In the genomic region with DNA sequence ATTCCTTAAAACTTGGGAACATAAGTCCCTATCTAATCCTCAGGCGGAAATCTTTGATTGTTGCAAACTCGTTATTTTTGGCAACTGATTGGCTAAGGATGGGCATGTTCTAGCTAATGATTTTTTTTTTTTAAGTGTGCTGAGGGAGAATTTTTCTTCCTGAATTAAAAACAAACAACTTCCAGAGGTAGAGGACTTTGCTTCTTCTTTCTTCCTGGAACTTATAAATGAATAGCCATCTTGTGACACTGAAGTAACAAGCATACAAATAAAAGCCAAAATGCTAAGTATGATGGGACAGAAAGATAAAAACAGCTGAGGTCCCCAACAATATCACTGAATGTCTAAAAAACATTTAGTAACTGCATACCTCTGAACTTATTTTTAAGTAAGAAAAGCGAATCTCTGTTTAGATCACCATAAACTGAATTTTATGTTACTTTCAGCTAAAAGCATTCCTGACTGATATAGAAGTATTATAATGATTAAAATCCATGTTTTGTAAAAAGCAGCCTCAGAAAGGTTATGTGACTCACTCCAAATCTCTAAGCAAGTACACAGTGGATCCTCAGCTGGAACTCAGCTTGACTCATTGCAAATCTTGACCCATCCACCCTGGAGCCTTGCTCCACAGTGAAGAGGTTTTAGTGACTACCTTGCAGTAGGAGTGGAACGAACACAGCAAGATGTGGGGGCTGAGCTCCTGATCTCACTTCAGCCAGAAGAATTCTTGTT, we compare ENCODE assay signal across 20 cellular contexts.
A peak's percentile ranks its signal among the peaks of the same experiment; 100 is the strongest.
DNase-seq lines count a peak whose midpoint lies in the region; ATAC-seq, FAIRE-seq and TF ChIP-seq lines count a peak whose summit lies in the region.
"Had no signal": no experiment of that assay in that cellular context is flagged by ENCODE, and none has a peak within 500 bp of the region (broad histone marks: within the 10 kb centered on the region; RNA-seq: fewer than 3 reads in every experiment).

No MANE protein-coding gene starts in this region.

- WGBS in A549 (ENCODE audit: missing lambda C conversion rate) = 14% methylated on average over 4 of the region's 4 CpGs
- WGBS in hepatocyte (ENCODE audit: low lambda C conversion rate, missing lambda C conversion rate) = 83% methylated on average over 4 of the region's 4 CpGs

- peak; percentile 28 for FAIRE-seq in A549 (lab: Jason Lieb, UNC)
- FAIRE-seq: GM18507 had no signal

- H3F3A ChIP-seq in GM23338 (replicated peaks; ENCODE audit: low read depth) = no peaks in the 10 kb centered on the region

- POLR2A ChIA-PET in A549 (lab: Yijun Ruan, JAX) = no interaction called here

- no peaks in the 10 kb centered on the region for H3K4me1 ChIP-seq in A549
- peaks cover 9% of the 10 kb centered on the region for H3K4me1 ChIP-seq in hepatocyte (ENCODE audit: insufficient read depth)
- H3K4me1 ChIP-seq in GM23338 (ENCODE audit: insufficient read depth) = no peaks in the 10 kb centered on the region
- peaks cover 0 to 8% (median 0%) of the 10 kb centered on the region in 4 donors for H3K4me1 ChIP-seq in tibial artery
- H3K4me1 ChIP-seq: Caco-2 had no signal

- CTCF ChIA-PET in A549 (lab: Yijun Ruan, JAX) = no interaction called here

- H3K36me3 ChIP-seq in hepatocyte (replicated peaks; ENCODE audit: insufficient read depth, low read depth) (no peaks in the 10 kb centered on the region), GM23338 (ENCODE audit: insufficient read depth) (no peaks in the 10 kb centered on the region), tibial artery (no peaks in the 10 kb centered on the region)
- H3K36me3 ChIP-seq: cardiac muscle cell, SJSA1, tibial nerve had no signal

- in situ Hi-C loops in astrocyte of the spinal cord (cut with HindIII; ENCODE audit: low sequenced_read_pairs) = no loop called here

- ATAC-seq in A549 (no peak), GM23338 (no peak)
- ATAC-seq: activated CD8-positive, alpha-beta T cell treated with anti-CD3 and anti-CD28 coated beads for 36 hours; left lobe of liver had no signal

- no peak overlapping the region for H3K27ac Mint-ChIP-seq in GM23338
- H3K27ac Mint-ChIP-seq: activated CD8-positive, alpha-beta T cell treated with anti-CD3 and anti-CD28 coated beads for 36 hours; activated T-helper 2 cell treated with anti-CD3 and anti-CD28 coated beads, Interferon-gamma antibody, Interleukin-2, Interleukin-4, amounts not matched to agents 10 μg/mL and 5 μg/mL and 100 μg/mL, durations not matched to agents 14 hours and 24 hours and 36 hours; IgD-negative memory B cell had no signal

- no peak overlapping the region for H3K4me3 Mint-ChIP-seq in GM23338
- H3K4me3 Mint-ChIP-seq: activated CD8-positive, alpha-beta T cell treated with anti-CD3 and anti-CD28 coated beads for 36 hours; IgD-negative memory B cell had no signal

- H3K4me3 ChIP-seq in A549 (no peak overlapping the region), astrocyte of the spinal cord (ENCODE audit: low read depth, low read length) (no peak overlapping the region), hepatocyte (no peak overlapping the region), GM23338 (no peak overlapping the region), tibial artery (no peak overlapping the region)
- H3K4me3 ChIP-seq: cardiac muscle cell, SJSA1, tibial nerve had no signal

- H3K79me2 ChIP-seq in hepatocyte (no peaks in the 10 kb centered on the region), GM23338 (replicated peaks; ENCODE audit: insufficient read depth) (no peaks in the 10 kb centered on the region)

- TF ChIP-seq CTCF in A549 (IDR thresholded peaks at IDR 0.05) (no peak), astrocyte of the spinal cord (IDR thresholded peaks at IDR 0.05; ENCODE audit: low read depth, low read length) (no peak), hepatocyte (IDR thresholded peaks at IDR 0.05; ENCODE audit: poor library complexity) (no peak), GM23338 (conservative IDR thresholded peaks at IDR 0.05; ENCODE audit: low read depth in 2 of 2) (no peak), tibial artery (IDR thresholded peaks at IDR 0.05) (no peak)

- no peaks in the 10 kb centered on the region for H3K9me3 ChIP-seq in A549
- no peaks in the 10 kb centered on the region for H3K9me3 ChIP-seq in hepatocyte (ENCODE audit: low read depth)
- H3K9me3 ChIP-seq in tibial artery = no peaks in the 10 kb centered on the region
- H3K9me3 ChIP-seq: Caco-2, SJSA1, tibial nerve had no signal

- intact Hi-C loops in tibial artery (cut with DNase I; ENCODE audit: low total_unique reads) = no loop called here

- no peak for DNase-seq in A549 (ENCODE audit: low read depth in 1 of 2, low spot score in 1 of 2)
- DNase-seq in HS-27A (ENCODE audit: low read depth) = peak; percentile 36
- DNase-seq in astrocyte of the spinal cord (ENCODE audit: low read depth, low spot score) = peak; percentile 65
- DNase-seq in hepatocyte (ENCODE audit: low spot score) = peak; percentile 29
- no peak for DNase-seq in GM23338 (ENCODE audit: low spot score)
- DNase-seq in cerebellum (ENCODE audit: low spot score) = no peak
- DNase-seq in anterior cingulate cortex (lab: John Stamatoyannopoulos, UW) = no peak
- no peak for DNase-seq in tibial artery
- DNase-seq: 8988T; activated CD8-positive, alpha-beta T cell treated with anti-CD3 and anti-CD28 coated beads for 36 hours; Caco-2; NCI-H1417; NCI-H446 had no signal

- H3K4me2 ChIP-seq in A549 (no peak overlapping the region), hepatocyte (no peak overlapping the region), GM23338 (no peak overlapping the region)

- TF ChIP-seq POLR2A in A549 (IDR thresholded peaks at IDR 0.05; ENCODE audit: low read length) = no peak

- peaks cover 10% of the 10 kb centered on the region; the same call in 2 of the 3 replicates for H3K4me1 Mint-ChIP-seq in GM23338
- H3K4me1 Mint-ChIP-seq: IgD-negative memory B cell had no signal

- H3K9me2 ChIP-seq in hepatocyte (replicated peaks; ENCODE audit: insufficient read depth) (no peaks in the 10 kb centered on the region), GM23338 (ENCODE audit: insufficient read depth) (no peaks in the 10 kb centered on the region; the same call in 1 of the 2 replicates)

- TF ChIP-seq EP300 in A549 (IDR thresholded peaks at IDR 0.05) = no peak

- no peak for TF ChIP-seq RAD21 in A549 (conservative IDR thresholded peaks at IDR 0.05 in 1 of 2, IDR thresholded peaks at IDR 0.05 in 1 of 2)

- no peaks in the 10 kb centered on the region for H3K27me3 ChIP-seq in hepatocyte
- H3K27me3 ChIP-seq in GM23338 (ENCODE audit: insufficient read depth) = no peaks in the 10 kb centered on the region
- H3K27me3 ChIP-seq in tibial artery = no peaks in the 10 kb centered on the region
- H3K27me3 ChIP-seq: cardiac muscle cell, SJSA1, tibial nerve had no signal

- H3K27ac ChIP-seq in A549 = no peak overlapping the region
- no peak overlapping the region for H3K27ac ChIP-seq in hepatocyte
- H3K27ac ChIP-seq in GM23338 (ENCODE audit: low read depth) = no peak overlapping the region
- H3K27ac ChIP-seq in tibial artery = no peak overlapping the region
- H3K27ac ChIP-seq: cardiac muscle cell, SJSA1, tibial nerve had no signal

- no peak overlapping the region for H2AFZ ChIP-seq in hepatocyte
- H2AFZ ChIP-seq in GM23338 = no peak overlapping the region

- H3K36me3 Mint-ChIP-seq in GM23338 (ENCODE audit: low read depth) = no peaks in the 10 kb centered on the region

- H3K27me3 Mint-ChIP-seq in GM23338 (ENCODE audit: insufficient read depth, low read depth, poor library complexity) = no peaks in the 10 kb centered on the region

- no peaks in the 10 kb centered on the region for H4K20me1 ChIP-seq in hepatocyte (ENCODE audit: insufficient read depth, poor library complexity, severe bottlenecking)
- H4K20me1 ChIP-seq in GM23338 (replicated peaks; ENCODE audit: insufficient read depth) = no peaks in the 10 kb centered on the region; the same call in 1 of the 2 replicates

- no peaks in the 10 kb centered on the region for H3K9me3 Mint-ChIP-seq in GM23338
- H3K9me3 Mint-ChIP-seq: activated CD8-positive, alpha-beta T cell treated with anti-CD3 and anti-CD28 coated beads for 36 hours; activated T-helper 2 cell treated with anti-CD3 and anti-CD28 coated beads, Interferon-gamma antibody, Interleukin-2, Interleukin-4, amounts not matched to agents 10 μg/mL and 5 μg/mL and 100 μg/mL, durations not matched to agents 14 hours and 24 hours and 36 hours had no signal

TF ChIP-seq in A549, 52 proteins besides CTCF, POLR2A, EP300 and RAD21 (continues in another document):
- TF ChIP-seq FOXS1 (CRISPR knock-in tag; IDR thresholded peaks at IDR 0.05) (no peak), EHMT2 (IDR thresholded peaks at IDR 0.05; ENCODE audit: low read depth) (no peak)
- TF ChIP-seq, protein P1, sequence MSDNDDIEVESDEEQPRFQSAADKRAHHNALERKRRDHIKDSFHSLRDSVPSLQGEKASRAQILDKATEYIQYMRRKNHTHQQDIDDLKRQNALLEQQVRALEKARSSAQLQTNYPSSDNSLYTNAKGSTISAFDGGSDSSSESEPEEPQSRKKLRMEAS (IDR thresholded peaks at IDR 0.05) = no peak

TF ChIP-seq in GM23338, 12 proteins besides CTCF, POLR2A, EP300 and RAD21 (continues in another document):
- TF ChIP-seq REST (IDR thresholded peaks at IDR 0.05; ENCODE audit: unreplicated experiment) (no peak), EZH2 (IDR thresholded peaks at IDR 0.05; ENCODE audit: low read depth, unreplicated experiment) (no peak), POLR2AphosphoS5 (IDR thresholded peaks at IDR 0.05; ENCODE audit: low read depth) (no peak), NANOG (IDR thresholded peaks at IDR 0.05; ENCODE audit: borderline replicate concordance) (no peak)

Comparison
In these comparisons a context has a peak if more than half of its experiments do, and no peak if none do; other contexts are left out.
1. DNase-seq: peak in HS-27A (single experiment), astrocyte of the spinal cord (single experiment) and hepatocyte (single experiment); none in A549 (0 of 2), GM23338 (single experiment), cerebellum (single experiment), anterior cingulate cortex (0 of 58) and tibial artery (0 of 2).